ENCODE assay signal across 16 cellular contexts in the genomic region with DNA sequence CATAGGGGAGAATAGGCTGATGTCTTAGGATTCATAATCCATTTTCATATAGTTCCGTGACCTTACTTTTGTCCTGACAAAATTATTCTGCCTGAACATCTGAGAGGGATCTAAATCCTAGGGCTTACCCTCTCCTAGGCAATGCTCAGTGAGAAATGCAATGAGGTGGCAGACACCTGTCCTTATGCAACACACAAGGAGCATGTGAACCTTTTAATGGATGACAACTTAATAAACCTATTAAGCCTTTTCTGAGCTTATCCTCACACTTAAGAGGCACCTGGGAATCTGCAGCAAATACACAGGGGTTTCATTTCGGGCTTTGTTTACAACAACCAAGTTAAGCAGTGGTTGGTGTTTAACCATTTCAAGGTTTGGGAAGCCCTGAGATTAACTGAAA.
"Had no signal": no experiment of that assay in that cellular context is flagged by ENCODE, and none has a peak within 500 bp of the region (broad histone marks: within the 10 kb centered on the region; RNA-seq: fewer than 3 reads in every experiment).

No MANE protein-coding gene starts in this region.

- H3K27me3 ChIP-seq: ascending aorta, gastroesophageal sphincter, pancreas, stomach had no signal

- H3K27ac ChIP-seq: ascending aorta, epithelial cell of prostate, gastroesophageal sphincter, pancreas, skin epidermis, stomach, thoracic aorta had no signal

- H3K9me3 ChIP-seq: ascending aorta, gastroesophageal sphincter, pancreas, stomach, thoracic aorta had no signal

- H3K27me3 Mint-ChIP-seq: T-helper 17 cell had no signal

- H3K4me1 ChIP-seq: ascending aorta, gastroesophageal sphincter, pancreas, stomach had no signal

- H3K4me3 ChIP-seq: ascending aorta, gastroesophageal sphincter, pancreas, skin epidermis, stomach, thoracic aorta had no signal

- ATAC-seq: gastroesophageal sphincter, left ventricle myocardium superior, T-helper 17 cell had no signal

- H3K4me3 Mint-ChIP-seq: neural crest cell, T-helper 17 cell had no signal

- DNase-seq: activated naive CD4-positive, alpha-beta T cell; effector CD4-positive, alpha-beta T cell; kidney; left ventricle myocardium superior; mesendoderm; pancreas; retina; stimulated activated CD4-positive, alpha-beta T cell treated with anti-CD3 and anti-CD28 coated beads, Interleukin-4, amount 100 ng/mL, for 4 hours; stomach; T-helper 17 cell had no signal

- H3K9me3 Mint-ChIP-seq: neural crest cell had no signal

- H3K36me3 ChIP-seq: pancreas, thoracic aorta had no signal
